ENCODE assay signal across 1 cellular context in the genomic region with DNA sequence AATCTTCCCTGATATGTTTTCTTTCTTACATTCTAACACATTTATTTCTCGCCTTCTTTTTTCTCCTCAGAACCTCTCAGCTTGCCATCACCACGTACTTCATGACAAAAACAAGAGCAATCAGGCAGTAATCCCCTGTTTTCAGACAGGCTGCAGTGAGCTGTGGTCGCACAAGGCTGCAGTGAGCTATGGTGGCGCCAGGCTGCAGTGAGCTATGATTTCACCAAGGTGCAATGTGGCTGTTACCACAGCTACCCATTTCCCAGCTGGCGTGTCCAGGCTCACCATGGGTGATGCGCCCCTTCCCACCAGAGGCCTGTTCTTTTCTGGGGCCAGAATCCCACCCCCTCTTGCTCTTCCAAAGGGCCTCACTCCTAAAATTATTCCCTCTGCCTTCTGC.
TF ChIP-seq lines count a peak whose summit lies in the region.

No MANE protein-coding gene starts in this region.

TF ChIP-seq in GM23338, 12 proteins besides CTCF, POLR2A, EP300 and RAD21:
- TF ChIP-seq EZH2phosphoT487 (IDR thresholded peaks at IDR 0.05; ENCODE audit: unreplicated experiment) (no peak), JUNB (IDR thresholded peaks at IDR 0.05; ENCODE audit: unreplicated experiment) (no peak), NANOG (IDR thresholded peaks at IDR 0.05; ENCODE audit: borderline replicate concordance) (no peak)
- TF ChIP-seq, protein P1, sequence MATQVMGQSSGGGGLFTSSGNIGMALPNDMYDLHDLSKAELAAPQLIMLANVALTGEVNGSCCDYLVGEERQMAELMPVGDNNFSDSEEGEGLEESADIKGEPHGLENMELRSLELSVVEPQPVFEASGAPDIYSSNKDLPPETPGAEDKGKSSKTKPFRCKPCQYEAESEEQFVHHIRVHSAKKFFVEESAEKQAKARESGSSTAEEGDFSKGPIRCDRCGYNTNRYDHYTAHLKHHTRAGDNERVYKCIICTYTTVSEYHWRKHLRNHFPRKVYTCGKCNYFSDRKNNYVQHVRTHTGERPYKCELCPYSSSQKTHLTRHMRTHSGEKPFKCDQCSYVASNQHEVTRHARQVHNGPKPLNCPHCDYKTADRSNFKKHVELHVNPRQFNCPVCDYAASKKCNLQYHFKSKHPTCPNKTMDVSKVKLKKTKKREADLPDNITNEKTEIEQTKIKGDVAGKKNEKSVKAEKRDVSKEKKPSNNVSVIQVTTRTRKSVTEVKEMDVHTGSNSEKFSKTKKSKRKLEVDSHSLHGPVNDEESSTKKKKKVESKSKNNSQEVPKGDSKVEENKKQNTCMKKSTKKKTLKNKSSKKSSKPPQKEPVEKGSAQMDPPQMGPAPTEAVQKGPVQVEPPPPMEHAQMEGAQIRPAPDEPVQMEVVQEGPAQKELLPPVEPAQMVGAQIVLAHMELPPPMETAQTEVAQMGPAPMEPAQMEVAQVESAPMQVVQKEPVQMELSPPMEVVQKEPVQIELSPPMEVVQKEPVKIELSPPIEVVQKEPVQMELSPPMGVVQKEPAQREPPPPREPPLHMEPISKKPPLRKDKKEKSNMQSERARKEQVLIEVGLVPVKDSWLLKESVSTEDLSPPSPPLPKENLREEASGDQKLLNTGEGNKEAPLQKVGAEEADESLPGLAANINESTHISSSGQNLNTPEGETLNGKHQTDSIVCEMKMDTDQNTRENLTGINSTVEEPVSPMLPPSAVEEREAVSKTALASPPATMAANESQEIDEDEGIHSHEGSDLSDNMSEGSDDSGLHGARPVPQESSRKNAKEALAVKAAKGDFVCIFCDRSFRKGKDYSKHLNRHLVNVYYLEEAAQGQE (IDR thresholded peaks at IDR 0.05; ENCODE audit: unreplicated experiment), result no peak
